Comparison of ENCODE assay signal across 8 cellular contexts in genomic region chr19:2962018-2962670, GRCh38.
A peak's percentile ranks its signal among the peaks of the same experiment; 100 is the strongest.
DNase-seq lines count a peak whose midpoint lies in the region; ATAC-seq lines count a peak whose summit lies in the region.

No MANE protein-coding gene starts in this region.

- DNase-seq in stimulated activated naive CD4-positive, alpha-beta T cell (lab: John Stamatoyannopoulos, UW), result peak; percentile 20 to 86 (median 44)
- no peak for DNase-seq in stimulated activated naive CD4-positive, alpha-beta T cell treated with Interleukin-2 at 50 U/mL for 16 hours (lab: John Stamatoyannopoulos, UW)
- DNase-seq in NCI-H1694 treated with DMSO at 0.1 percent for 48 hours (lab: John Stamatoyannopoulos, UW) (peak; percentile 77), SW480 (ENCODE audit: low spot score) (peak; percentile 39), islet precursor cell (peak; percentile 62)
- peak; percentile 74 for DNase-seq in central memory CD4-positive, alpha-beta T cell
- DNase-seq in stimulated activated CD4-positive, alpha-beta T cell treated with anti-CD3 and anti-CD28 coated beads, Interleukin-4, amount 100 ng/mL, for 24 hours, result peak; percentile 56

- no peak for ATAC-seq in GM21619 (IDR thresholded peaks at IDR 0.05; ENCODE audit: unreplicated experiment)
